In the genomic region with DNA sequence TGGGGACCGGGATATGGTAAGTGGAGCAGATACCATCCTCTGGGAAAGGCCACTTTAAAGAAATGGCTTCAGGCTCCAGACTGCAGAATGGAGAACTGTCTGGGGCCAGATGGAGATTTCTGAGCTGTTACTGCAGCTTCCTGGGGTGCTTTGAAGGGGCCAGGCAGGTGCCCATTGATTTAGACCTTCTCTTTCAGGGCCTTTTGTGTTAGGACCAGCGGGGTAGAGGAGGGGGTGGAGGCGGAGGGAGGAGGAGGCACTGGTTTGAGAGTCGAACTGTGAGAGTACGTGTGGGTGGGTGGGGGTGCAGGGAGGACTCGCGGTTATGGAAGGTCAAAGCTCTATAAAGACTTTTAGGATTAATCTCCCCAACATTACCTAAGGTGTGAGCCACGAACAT, we compare ENCODE assay signal across 23 cellular contexts. TPM values are rescaled to one million over a fixed set of nuclear protein-coding genes. Genes with fewer than 3 reads are reported as not detected.
"Had no signal": no experiment of that assay in that cellular context is flagged by ENCODE, and none has a peak within 500 bp of the region (broad histone marks: within the 10 kb centered on the region; RNA-seq: fewer than 3 reads in every experiment).

No MANE protein-coding gene starts in this region.

- H3K36me3 ChIP-seq: SJSA1 had no signal

- H3K4me3 ChIP-seq: K562, SJSA1, SK-N-MC had no signal

- FAIRE-seq: K562 had no signal

- DNase-seq: Kasumi-1, MM.1S, NCI-H1105, NCI-H1417, NCI-H1436 treated with DMSO at 0.1 percent for 48 hours, NCI-H1694 treated with DMSO at 0.1 percent for 48 hours, NCI-H1930, NCI-H2081, NCI-H2107, NCI-H2227 treated with DMSO at 0.1 percent for 48 hours, NCI-H446 treated with DMSO at 0.1 percent for 48 hours, NCI-H510A treated with DMSO at 0.1 percent for 48 hours, NCI-H526, NCI-H748 treated with DMSO at 0.1 percent for 48 hours, SIG-M5 had no signal

- H3K27ac ChIP-seq: KMS-11, RWPE1, SJSA1, SK-N-MC had no signal

- H3K4me1 Mint-ChIP-seq: IgD-negative memory B cell had no signal

- H3K4me2 ChIP-seq: KMS-11 had no signal

- H3K36me3 Mint-ChIP-seq: IgD-negative memory B cell had no signal

- H3K9ac ChIP-seq: KMS-11 had no signal

- H3K27ac Mint-ChIP-seq: IgD-negative memory B cell had no signal

- H3K4me3 Mint-ChIP-seq: IgD-negative memory B cell had no signal

- H3K4me1 ChIP-seq: SJSA1 had no signal

RNA-seq across cellular contexts. Expression of gene NECAB2, which starts 11.4 kb away (rescaled TPM):
- total RNA-seq: HT1080, K562, M059J, SJSA1 had no signal
- polyA plus RNA-seq: IgD-negative memory B cell had no signal
